ENCODE assay signal across 8 cellular contexts in genomic region chr2:162333968-162334367, GRCh38. TPM values are rescaled to one million over a fixed set of nuclear protein-coding genes. Genes with fewer than 3 reads are reported as not detected.
A peak's percentile ranks its signal among the peaks of the same experiment; 100 is the strongest.
DNase-seq lines count a peak whose midpoint lies in the region; ATAC-seq and TF ChIP-seq lines count a peak whose summit lies in the region.

No MANE protein-coding gene starts in this region.

- intact Hi-C loops in left colon (cut with DNase I, micrococcal nuclease) = no loop called here

- peak; percentile 64 for ATAC-seq in GM19463 (IDR thresholded peaks at IDR 0.05; ENCODE audit: unreplicated experiment)
- ATAC-seq in HG03565 (IDR thresholded peaks at IDR 0.05; ENCODE audit: unreplicated experiment) = peak; percentile 64
- peak; percentile 75 for ATAC-seq in left colon
- no peak for ATAC-seq in GM21526 (IDR thresholded peaks at IDR 0.05; ENCODE audit: low FRiP score, unreplicated experiment)

- peak; percentile 12 to 46 for DNase-seq in NCI-H524 (lab: John Stamatoyannopoulos, UW)
- DNase-seq in NCI-H524 treated with DMSO at 0.1 percent for 48 hours (lab: John Stamatoyannopoulos, UW) = no peak
- peak in 1 of 2 donors; percentile 60 for DNase-seq in left colon
- DNase-seq in stimulated activated naive CD4-positive, alpha-beta T cell treated with Interleukin-2 at 50 U/mL for 16 hours (lab: John Stamatoyannopoulos, UW) = no peak

- peak; percentile 78 for TF ChIP-seq CTCF in VCaP (conservative IDR thresholded peaks at IDR 0.05)

- H3K27ac ChIP-seq in VCaP = no peak overlapping the region

RNA-seq across cellular contexts. Expression of gene GCA, which starts 10.0 kb away (rescaled TPM):
- 10 to 100 TPM; 25.6 to 28.1 TPM for total RNA-seq in left colon

RNA-seq across cellular contexts. Expression of gene IFIH1, which starts 15.5 kb away (rescaled TPM):
- 10 to 100 TPM; 19.1 to 20.0 TPM for total RNA-seq in left colon

Comparison
In these comparisons a context has a peak if more than half of its experiments do, and no peak if none do; other contexts are left out.
1. DNase-seq: peak in NCI-H524 (2 of 2); none in NCI-H524 treated with DMSO at 0.1 percent for 48 hours (single experiment) and stimulated activated naive CD4-positive, alpha-beta T cell treated with Interleukin-2 at 50 U/mL for 16 hours (single experiment).